Comparison of ENCODE assay signal across 1 cellular context in the genomic region with DNA sequence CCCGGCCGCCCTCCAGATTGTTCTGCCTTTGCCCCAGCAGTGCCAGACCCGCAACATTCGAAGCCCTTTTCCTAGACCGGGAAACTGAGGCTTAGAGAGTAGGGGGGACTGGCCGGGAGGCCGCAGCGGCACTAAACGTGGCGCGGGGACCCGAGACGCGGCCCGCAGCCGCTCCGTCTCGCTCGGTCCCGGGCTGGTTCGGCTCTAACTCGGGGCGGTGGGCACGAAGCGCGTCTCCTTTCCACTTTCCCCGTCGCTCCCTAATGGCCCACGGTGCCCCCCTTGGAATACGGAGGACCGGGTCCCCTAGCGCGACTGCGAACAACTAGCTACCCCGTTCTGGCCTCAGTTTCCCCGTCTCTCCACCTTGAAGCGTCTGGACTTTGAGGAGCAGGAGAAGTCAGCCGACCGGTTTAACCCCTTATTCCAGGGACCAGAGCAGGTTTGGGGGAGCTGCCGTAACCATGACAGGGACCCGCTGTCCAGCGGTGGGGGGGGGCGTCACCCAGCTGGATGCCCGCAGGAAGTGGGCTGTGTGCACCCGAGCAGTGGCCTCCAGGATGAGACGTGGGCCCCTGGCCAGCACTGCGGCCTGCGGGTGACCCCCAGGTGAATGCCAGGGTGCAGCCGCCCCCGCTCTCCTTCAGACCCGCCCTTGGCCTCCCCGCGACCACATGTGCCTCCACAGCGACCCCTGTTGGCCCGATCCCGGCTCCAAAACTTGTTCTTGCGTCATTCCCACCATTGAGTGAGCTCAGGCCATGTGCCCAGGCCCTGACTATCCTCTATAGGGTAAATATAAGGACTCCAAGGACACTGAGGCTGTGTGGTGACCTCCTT.
TF ChIP-seq lines count a peak whose summit lies in the region.

No MANE protein-coding gene starts in this region.

TF ChIP-seq in HEK293, 187 proteins besides CTCF, POLR2A, EP300 and RAD21 (continued from another document and continues in another):
- TF ChIP-seq, protein P1, sequence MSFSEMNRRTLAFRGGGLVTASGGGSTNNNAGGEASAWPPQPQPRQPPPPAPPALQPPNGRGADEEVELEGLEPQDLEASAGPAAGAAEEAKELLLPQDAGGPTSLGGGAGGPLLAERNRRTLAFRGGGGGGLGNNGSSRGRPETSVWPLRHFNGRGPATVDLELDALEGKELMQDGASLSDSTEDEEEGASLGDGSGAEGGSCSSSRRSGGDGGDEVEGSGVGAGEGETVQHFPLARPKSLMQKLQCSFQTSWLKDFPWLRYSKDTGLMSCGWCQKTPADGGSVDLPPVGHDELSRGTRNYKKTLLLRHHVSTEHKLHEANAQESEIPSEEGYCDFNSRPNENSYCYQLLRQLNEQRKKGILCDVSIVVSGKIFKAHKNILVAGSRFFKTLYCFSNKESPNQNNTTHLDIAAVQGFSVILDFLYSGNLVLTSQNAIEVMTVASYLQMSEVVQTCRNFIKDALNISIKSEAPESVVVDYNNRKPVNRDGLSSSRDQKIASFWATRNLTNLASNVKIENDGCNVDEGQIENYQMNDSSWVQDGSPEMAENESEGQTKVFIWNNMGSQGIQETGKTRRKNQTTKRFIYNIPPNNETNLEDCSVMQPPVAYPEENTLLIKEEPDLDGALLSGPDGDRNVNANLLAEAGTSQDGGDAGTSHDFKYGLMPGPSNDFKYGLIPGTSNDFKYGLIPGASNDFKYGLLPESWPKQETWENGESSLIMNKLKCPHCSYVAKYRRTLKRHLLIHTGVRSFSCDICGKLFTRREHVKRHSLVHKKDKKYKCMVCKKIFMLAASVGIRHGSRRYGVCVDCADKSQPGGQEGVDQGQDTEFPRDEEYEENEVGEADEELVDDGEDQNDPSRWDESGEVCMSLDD (tag by site-specific recombination; IDR thresholded peaks at IDR 0.05): peak; percentile 98
- TF ChIP-seq ZIC2 (tag by site-specific recombination; IDR thresholded peaks at IDR 0.05) (peak; percentile 57), ZSCAN30 (tag by site-specific recombination; IDR thresholded peaks at IDR 0.05) (peak; percentile 90), ZNF341 (tag by site-specific recombination; IDR thresholded peaks at IDR 0.05; ENCODE audit: low read depth) (peak; percentile 68), ZNF423 (tag by site-specific recombination; IDR thresholded peaks at IDR 0.05) (no peak), TSHZ1 (tag by site-specific recombination; IDR thresholded peaks at IDR 0.05; ENCODE audit: borderline replicate concordance) (peak; percentile 37; the same call in 1 of the 2 replicates), KLF16 (tag by site-specific recombination; IDR thresholded peaks at IDR 0.05) (peak; percentile 69), ZNF366 (tag by site-specific recombination; conservative IDR thresholded peaks at IDR 0.05) (no peak), ZNF175 (tag by site-specific recombination; IDR thresholded peaks at IDR 0.05) (no peak), ZNF354C (tag by site-specific recombination; IDR thresholded peaks at IDR 0.05; ENCODE audit: borderline replicate concordance, low read depth) (no peak), ZNF16 (tag by site-specific recombination; IDR thresholded peaks at IDR 0.05; ENCODE audit: low read depth) (no peak), ZNF426 (tag by site-specific recombination; IDR thresholded peaks at IDR 0.05) (no peak), ZNF791 (tag by site-specific recombination; IDR thresholded peaks at IDR 0.05) (no peak), KLF1 (tag by site-specific recombination; IDR thresholded peaks at IDR 0.05) (peak; percentile 86), ZBTB8A (tag by site-specific recombination; IDR thresholded peaks at IDR 0.05) (peak; percentile 78; the same call in 1 of the 2 replicates), KLF7 (tag by site-specific recombination; IDR thresholded peaks at IDR 0.05; ENCODE audit: borderline replicate concordance) (peak; percentile 95), KLF8 (tag by site-specific recombination; IDR thresholded peaks at IDR 0.05) (peak; percentile 94), ZXDB (tag by site-specific recombination; IDR thresholded peaks at IDR 0.05) (peak; percentile 80), ZNF114 (tag by site-specific recombination; IDR thresholded peaks at IDR 0.05) (no peak), ZNF488 (tag by site-specific recombination; IDR thresholded peaks at IDR 0.05) (no peak), KLF17 (tag by site-specific recombination; IDR thresholded peaks at IDR 0.05) (no peak; the same call in none of the 2 replicates), ZNF670 (tag by site-specific recombination; IDR thresholded peaks at IDR 0.05; ENCODE audit: low read depth) (no peak), ZNF223 (tag by site-specific recombination; IDR thresholded peaks at IDR 0.05) (no peak), ZNF23 (tag by site-specific recombination; IDR thresholded peaks at IDR 0.05; ENCODE audit: borderline replicate concordance) (no peak), BCL11B (tag by site-specific recombination; IDR thresholded peaks at IDR 0.05; ENCODE audit: low read depth) (peak; percentile 97), PRDM6 (tag by site-specific recombination; IDR thresholded peaks at IDR 0.05) (no peak), ZNF510 (tag by site-specific recombination; IDR thresholded peaks at IDR 0.05; ENCODE audit: insufficient replicate concordance) (no peak), ZNF121 (tag by site-specific recombination; IDR thresholded peaks at IDR 0.05) (no peak), MEIS1 (CRISPR knock-in tag; IDR thresholded peaks at IDR 0.05; ENCODE audit: borderline replicate concordance) (no peak), REST (tag by site-specific recombination; IDR thresholded peaks at IDR 0.05) (peak; percentile 87), ZNF561 (tag by site-specific recombination; IDR thresholded peaks at IDR 0.05; ENCODE audit: borderline replicate concordance) (no peak), ZNF24 (tag by site-specific recombination; IDR thresholded peaks at IDR 0.05) (peak; percentile 19; the same call in 1 of the 2 replicates), GLIS1 (tag by site-specific recombination; IDR thresholded peaks at IDR 0.05) (peak; percentile 80), ZNF792 (tag by site-specific recombination; IDR thresholded peaks at IDR 0.05) (no peak), ZNF664 (tag by site-specific recombination; IDR thresholded peaks at IDR 0.05) (no peak), ZNF112 (tag by site-specific recombination; IDR thresholded peaks at IDR 0.05) (no peak), YY1 (tag by site-specific recombination; IDR thresholded peaks at IDR 0.05) (no peak)
- TF ChIP-seq, protein P2, sequence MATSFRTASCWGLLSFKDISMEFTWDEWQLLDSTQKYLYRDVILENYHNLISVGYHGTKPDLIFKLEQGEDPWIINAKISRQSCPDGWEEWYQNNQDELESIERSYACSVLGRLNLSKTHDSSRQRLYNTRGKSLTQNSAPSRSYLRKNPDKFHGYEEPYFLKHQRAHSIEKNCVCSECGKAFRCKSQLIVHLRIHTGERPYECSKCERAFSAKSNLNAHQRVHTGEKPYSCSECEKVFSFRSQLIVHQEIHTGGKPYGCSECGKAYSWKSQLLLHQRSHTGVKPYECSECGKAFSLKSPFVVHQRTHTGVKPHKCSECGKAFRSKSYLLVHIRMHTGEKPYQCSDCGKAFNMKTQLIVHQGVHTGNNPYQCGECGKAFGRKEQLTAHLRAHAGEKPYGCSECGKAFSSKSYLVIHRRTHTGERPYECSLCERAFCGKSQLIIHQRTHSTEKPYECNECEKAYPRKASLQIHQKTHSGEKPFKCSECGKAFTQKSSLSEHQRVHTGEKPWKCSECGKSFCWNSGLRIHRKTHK (tag by site-specific recombination; IDR thresholded peaks at IDR 0.05): no peak
- TF ChIP-seq, protein P3, sequence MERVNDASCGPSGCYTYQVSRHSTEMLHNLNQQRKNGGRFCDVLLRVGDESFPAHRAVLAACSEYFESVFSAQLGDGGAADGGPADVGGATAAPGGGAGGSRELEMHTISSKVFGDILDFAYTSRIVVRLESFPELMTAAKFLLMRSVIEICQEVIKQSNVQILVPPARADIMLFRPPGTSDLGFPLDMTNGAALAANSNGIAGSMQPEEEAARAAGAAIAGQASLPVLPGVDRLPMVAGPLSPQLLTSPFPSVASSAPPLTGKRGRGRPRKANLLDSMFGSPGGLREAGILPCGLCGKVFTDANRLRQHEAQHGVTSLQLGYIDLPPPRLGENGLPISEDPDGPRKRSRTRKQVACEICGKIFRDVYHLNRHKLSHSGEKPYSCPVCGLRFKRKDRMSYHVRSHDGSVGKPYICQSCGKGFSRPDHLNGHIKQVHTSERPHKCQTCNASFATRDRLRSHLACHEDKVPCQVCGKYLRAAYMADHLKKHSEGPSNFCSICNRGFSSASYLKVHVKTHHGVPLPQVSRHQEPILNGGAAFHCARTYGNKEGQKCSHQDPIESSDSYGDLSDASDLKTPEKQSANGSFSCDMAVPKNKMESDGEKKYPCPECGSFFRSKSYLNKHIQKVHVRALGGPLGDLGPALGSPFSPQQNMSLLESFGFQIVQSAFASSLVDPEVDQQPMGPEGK (tag by site-specific recombination; IDR thresholded peaks at IDR 0.05): peak; percentile 100
- TF ChIP-seq, protein P4, sequence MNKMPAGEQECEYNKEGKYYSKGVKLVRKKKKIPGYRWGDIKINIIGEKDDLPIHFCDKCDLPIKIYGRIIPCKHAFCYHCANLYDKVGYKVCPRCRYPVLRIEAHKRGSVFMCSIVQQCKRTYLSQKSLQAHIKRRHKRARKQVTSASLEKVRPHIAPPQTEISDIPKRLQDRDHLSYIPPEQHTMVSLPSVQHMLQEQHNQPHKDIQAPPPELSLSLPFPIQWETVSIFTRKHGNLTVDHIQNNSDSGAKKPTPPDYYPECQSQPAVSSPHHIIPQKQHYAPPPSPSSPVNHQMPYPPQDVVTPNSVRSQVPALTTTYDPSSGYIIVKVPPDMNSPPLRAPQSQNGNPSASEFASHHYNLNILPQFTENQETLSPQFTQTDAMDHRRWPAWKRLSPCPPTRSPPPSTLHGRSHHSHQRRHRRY (tag by site-specific recombination; IDR thresholded peaks at IDR 0.05): no peak
